In the genomic region with DNA sequence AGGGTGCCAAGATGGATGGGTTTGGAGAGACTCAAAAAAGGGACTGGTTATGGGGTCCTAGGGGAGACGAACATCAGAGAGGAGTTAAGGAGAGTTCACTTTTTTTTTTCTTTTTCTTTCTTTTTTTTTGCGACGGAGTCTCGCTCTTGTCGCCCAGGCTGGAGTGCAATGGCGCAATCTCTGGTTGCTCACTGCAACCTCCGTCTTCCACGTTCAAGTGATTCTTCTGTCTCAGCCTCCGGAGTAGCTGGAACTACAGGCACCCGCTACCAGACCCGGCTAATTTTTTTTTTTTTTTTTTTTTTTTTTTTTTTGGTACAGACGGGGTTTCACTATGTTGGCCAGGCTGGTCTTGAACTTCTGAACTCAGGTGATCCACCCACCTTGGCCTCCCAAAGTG, we compare ENCODE assay signal across 9 cellular contexts. TPM values are rescaled to one million over a fixed set of nuclear protein-coding genes. Genes with fewer than 3 reads are reported as not detected.
DNase-seq lines count a peak whose midpoint lies in the region; ATAC-seq and TF ChIP-seq lines count a peak whose summit lies in the region.
"Had no signal": no experiment of that assay in that cellular context is flagged by ENCODE, and none has a peak within 500 bp of the region (broad histone marks: within the 10 kb centered on the region; RNA-seq: fewer than 3 reads in every experiment).

No MANE protein-coding gene starts in this region.

- DNase-seq in PC-9: no peak
- DNase-seq in esophagus squamous epithelium (lab: John Stamatoyannopoulos, UW): no peak
- no peak for DNase-seq in retinal pigment epithelial cell (ENCODE audit: low read depth)
- DNase-seq in NCI-H146 (lab: John Stamatoyannopoulos, UW): no peak
- no peak for DNase-seq in NCI-H146 treated with DMSO at 0.1 percent for 48 hours (lab: John Stamatoyannopoulos, UW; ENCODE audit: unreplicated experiment)
- DNase-seq: NCI-H1048 had no signal

- H3K9me3 ChIP-seq in PC-9 (ENCODE audit: insufficient read depth, low read depth) (no peaks in the 10 kb centered on the region), esophagus squamous epithelium (no peaks in the 10 kb centered on the region)

- no peak overlapping the region for H2AFZ ChIP-seq in PC-9

- no peak for TF ChIP-seq POLR2A in esophagus squamous epithelium (IDR thresholded peaks at IDR 0.05)

- no peaks in the 10 kb centered on the region for H3K9me2 ChIP-seq in PC-9 (ENCODE audit: insufficient read depth)

- peak overlapping the region; percentile 69 for H3K4me3 ChIP-seq in GM12875 (ENCODE audit: low read depth, low read length)
- peak overlapping the region; percentile 71 for H3K4me3 ChIP-seq in PC-9
- H3K4me3 ChIP-seq in esophagus squamous epithelium: peak overlapping the region; percentile 59 to 80 (median 72)
- H3K4me3 ChIP-seq in retinal pigment epithelial cell (ENCODE audit: low read length): peak overlapping the region; percentile 54

- no peak for TF ChIP-seq CTCF in GM12875 (IDR thresholded peaks at IDR 0.05; ENCODE audit: borderline replicate concordance, insufficient read depth, low read depth, low read length)
- no peak for TF ChIP-seq CTCF in PC-9 (conservative IDR thresholded peaks at IDR 0.05)
- TF ChIP-seq CTCF in esophagus squamous epithelium (IDR thresholded peaks at IDR 0.05): no peak
- TF ChIP-seq CTCF in retinal pigment epithelial cell (conservative IDR thresholded peaks at IDR 0.05; ENCODE audit: low read depth, low read length): no peak

- peaks cover 68% of the 10 kb centered on the region for H3K79me2 ChIP-seq in PC-9 (ENCODE audit: low read depth)

- POLR2A ChIA-PET in PC-9 (lab: Charles Lee; ENCODE audit: unreplicated experiment): no interaction called here

- 0 out of 2 replicates have a peak, but pooled peaks cover 5% of the 10 kb centered on the region for H4K20me1 ChIP-seq in PC-9 (ENCODE audit: insufficient read depth)

- H3K4me1 ChIP-seq in PC-9 (replicated peaks; ENCODE audit: insufficient read depth) (peaks cover 31% of the 10 kb centered on the region), esophagus squamous epithelium (peaks cover 16 to 71% (median 33%) of the 10 kb centered on the region in 3 donors)

- ATAC-seq in HG03135 (IDR thresholded peaks at IDR 0.05; ENCODE audit: unreplicated experiment) (no peak), GM18861 (IDR thresholded peaks at IDR 0.05; ENCODE audit: unreplicated experiment) (no peak)

- CTCF ChIA-PET in PC-9 (lab: Charles Lee): interaction anchor here (1.0 kb wide), 1 partner anchor 17 kb away, joined by 3 read pairs; the partner anchor contains the start of gene PPP1R14D

- H3K4me2 ChIP-seq in PC-9: peak overlapping the region; percentile 100

- WGBS in esophagus squamous epithelium, 2 donors: 27% methylated on average over 11 to 12 of the region's 12 CpGs

- peaks cover 23% of the 10 kb centered on the region for H3F3A ChIP-seq in PC-9 (ENCODE audit: insufficient read depth, low read depth)

- BruUV-seq in PC-9 (replicated peaks; lab: Mats Ljungman, UMichigan): no TSS peak

- intact Hi-C loops in PC-9 (cut with micrococcal nuclease; ENCODE audit: unreplicated experiment) (no loop called here), esophagus squamous epithelium (cut with DNase I) (no loop called here)

- H3K27ac ChIP-seq in PC-9 (peak overlapping the region; percentile 93), esophagus squamous epithelium (peak overlapping the region; percentile 91 to 97 (median 94))

- no peaks in the 10 kb centered on the region; the same call in 1 of the 2 replicates for H3K36me3 ChIP-seq in PC-9 (ENCODE audit: low read depth)
- peaks cover 0 to 27% (median 0%) of the 10 kb centered on the region in 3 donors for H3K36me3 ChIP-seq in esophagus squamous epithelium

- H3K27me3 ChIP-seq in PC-9 (ENCODE audit: insufficient read depth, low read depth): no peaks in the 10 kb centered on the region
- H3K27me3 ChIP-seq in esophagus squamous epithelium: peaks cover 0 to 34% (median 0%) of the 10 kb centered on the region in 4 donors

RNA-seq across cellular contexts. Expression of gene SPINT1, which starts 1.2 kb away (rescaled TPM):
- total RNA-seq in PC-9 (2021) (141 and 180 TPM in 2 replicates), esophagus squamous epithelium (100 to 1,000 TPM; 168 to 506 (median 215) TPM)

RNA-seq across cellular contexts. Expression of gene PPP1R14D, which starts 16.5 kb away (rescaled TPM):
- 0.55 and 0.65 TPM in 2 replicates for total RNA-seq in PC-9 (2021)
- total RNA-seq in esophagus squamous epithelium: under 1 TPM in 1 of 4 donors, not detected in 3; 0.68 TPM

RNA-seq across cellular contexts. Expression of gene RHOV, which starts 29.0 kb away (rescaled TPM):
- total RNA-seq in PC-9 (2021) (1.4 and 4.1 TPM in 2 replicates), esophagus squamous epithelium (100 to 1,000 TPM in 3 of 4 donors, 10 to 100 TPM in 1; 94.0 to 146 (median 123) TPM)

RNA-seq across cellular contexts. Expression of gene DNAJC17, which starts 37.8 kb away (rescaled TPM):
- total RNA-seq in PC-9 (2021): 27.4 and 33.0 TPM in 2 replicates
- 10 to 100 TPM; 13.9 to 24.0 (median 19.2) TPM for total RNA-seq in esophagus squamous epithelium

RNA-seq across cellular contexts. Expression of gene ZFYVE19, which starts 38.1 kb away (rescaled TPM):
- total RNA-seq in PC-9 (2021) (32.6 and 33.1 TPM in 2 replicates), esophagus squamous epithelium (10 to 100 TPM; 16.5 to 33.4 (median 28.9) TPM)

Comparison
In these comparisons a context has a peak if more than half of its experiments do, and no peak if none do; other contexts are left out.
1. RNA of gene RHOV, which starts 29.0 kb away (total RNA-seq): 94.0 to 146 TPM in esophagus squamous epithelium; 1.4 to 4.1 TPM in PC-9; every median in the first group is over 10 times any median in the second.
2. Peak in every context shown above with its lines, with median percentiles within 50 percentile points of each other: H3K4me3 ChIP-seq.